Comparison of ENCODE assay signal across 16 cellular contexts in the genomic region with DNA sequence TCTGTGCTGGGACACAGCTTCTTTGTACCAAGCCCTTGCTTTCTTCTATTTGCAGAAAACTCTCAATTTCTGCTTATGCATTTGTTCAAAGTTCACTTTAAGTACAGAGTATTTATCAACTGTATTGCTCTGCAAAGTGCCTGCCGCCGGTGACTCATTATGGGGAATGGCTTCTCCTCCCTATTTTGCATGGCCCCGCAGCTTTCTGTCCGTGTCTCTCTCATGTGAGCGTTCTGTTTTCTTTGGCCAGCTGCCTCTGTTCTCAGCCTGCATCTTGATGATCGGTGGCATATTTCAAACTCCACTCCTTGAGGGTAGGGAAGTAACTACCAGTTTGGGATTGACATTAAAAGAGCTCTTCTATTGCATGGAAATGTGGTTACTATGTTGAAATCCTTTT. TPM values are rescaled to one million over a fixed set of nuclear protein-coding genes. Genes with fewer than 3 reads are reported as not detected.
DNase-seq lines count a peak whose midpoint lies in the region; FAIRE-seq and TF ChIP-seq lines count a peak whose summit lies in the region.
"Had no signal": no experiment of that assay in that cellular context is flagged by ENCODE, and none has a peak within 500 bp of the region (broad histone marks: within the 10 kb centered on the region; RNA-seq: fewer than 3 reads in every experiment).

No MANE protein-coding gene starts in this region.

- H3K27me3 Mint-ChIP-seq in nephron (ENCODE audit: low read depth), result peaks cover 16% of the 10 kb centered on the region
- H3K27me3 Mint-ChIP-seq: stimulated activated memory B cell treated with anti-CD40 and anti-IgM and Interleukin-4, amounts not matched to agents 10 μg/mL and 1 μg/mL and 100 μg/mL, for 72 hours had no signal

- peaks cover 13% of the 10 kb centered on the region for H3K4me1 ChIP-seq in OCI-LY3 (ENCODE audit: low read length)
- H3K4me1 ChIP-seq in fibroblast of lung (ENCODE audit: control insufficient read depth, extremely low read depth, insufficient read depth, low read length), result no peaks in the 10 kb centered on the region

- no peak for TF ChIP-seq POLR2A in H54 (IDR thresholded peaks at IDR 0.05; ENCODE audit: low read depth, low read length)

- no peaks in the 10 kb centered on the region for H3K36me3 Mint-ChIP-seq in nephron (ENCODE audit: low read depth)
- H3K36me3 Mint-ChIP-seq: memory B cell; stimulated activated memory B cell treated with anti-CD40 and anti-IgM and Interleukin-4, amounts not matched to agents 10 μg/mL and 1 μg/mL and 100 μg/mL, for 72 hours had no signal

- H3K36me3 ChIP-seq in OCI-LY3 (replicated peaks; ENCODE audit: low read depth, low read length) (no peaks in the 10 kb centered on the region), fibroblast of lung (ENCODE audit: control insufficient read depth, insufficient read depth, low read length) (no peaks in the 10 kb centered on the region)

- no peaks in the 10 kb centered on the region for H4K20me1 ChIP-seq in OCI-LY3 (ENCODE audit: insufficient read depth, low read length)
- no peaks in the 10 kb centered on the region for H4K20me1 ChIP-seq in fibroblast of lung (ENCODE audit: control insufficient read depth, extremely low read depth, insufficient read depth, low read length)

- H3K9ac ChIP-seq in OCI-LY3 (ENCODE audit: low read length), result no peak overlapping the region
- no peak overlapping the region for H3K9ac ChIP-seq in fibroblast of lung (ENCODE audit: insufficient read depth, low read length)

- H3K4me3 ChIP-seq in OCI-LY3 (ENCODE audit: low read length) (no peak overlapping the region), fibroblast of lung (replicated peaks in 1 of 4; ENCODE audit: control extremely low read depth in 1 of 4, insufficient read depth in 1 of 4, low read depth in 3 of 4, low read length in 4 of 4) (no peak overlapping the region)

- H3K79me2 ChIP-seq in OCI-LY3 (ENCODE audit: low read length) (no peaks in the 10 kb centered on the region), fibroblast of lung (ENCODE audit: control insufficient read depth, insufficient read depth, low read length) (no peaks in the 10 kb centered on the region)

- H3K4me3 Mint-ChIP-seq in nephron, result peak overlapping the region in 1 of 3 experiments; percentile 15
- H3K4me3 Mint-ChIP-seq: memory B cell; stimulated activated memory B cell treated with anti-CD40 and anti-IgM and Interleukin-4, amounts not matched to agents 10 μg/mL and 1 μg/mL and 100 μg/mL, for 72 hours had no signal

- H3K4me2 ChIP-seq in OCI-LY3 (ENCODE audit: low read length) (peak overlapping the region; percentile 49), fibroblast of lung (ENCODE audit: extremely low read depth, insufficient read depth, low read length) (no peak overlapping the region)

- peak overlapping the region in 2 of 3 experiments; percentile 3 to 5 for H3K27ac Mint-ChIP-seq in nephron
- H3K27ac Mint-ChIP-seq: memory B cell; stimulated activated memory B cell treated with anti-CD40 and anti-IgM and Interleukin-4, amounts not matched to agents 10 μg/mL and 1 μg/mL and 100 μg/mL, for 72 hours had no signal

- peaks cover 22% of the 10 kb centered on the region for H3K4me1 Mint-ChIP-seq in nephron
- H3K4me1 Mint-ChIP-seq: memory B cell; stimulated activated memory B cell treated with anti-CD40 and anti-IgM and Interleukin-4, amounts not matched to agents 10 μg/mL and 1 μg/mL and 100 μg/mL, for 72 hours had no signal

- peak; percentile 80 for DNase-seq in Daoy (ENCODE audit: low read depth)
- peak; percentile 24 to 67 for DNase-seq in fibroblast of lung (ENCODE audit: low read depth in 2 of 2)
- DNase-seq in globus pallidus (ENCODE audit: low spot score), result no peak
- no peak for DNase-seq in H54 (ENCODE audit: insufficient read length, low spot score)
- DNase-seq in OCI-M2 (lab: John Stamatoyannopoulos, UW; ENCODE audit: unreplicated experiment), result no peak
- DNase-seq in ecto neural progenitor cell (ENCODE audit: low spot score), result no peak
- DNase-seq: activated CD4-positive, alpha-beta T cell treated with anti-CD3 and anti-CD28 coated beads, Interleukin-2, amount 50 U/mL, for 4 hours; activated T-cell treated with anti-CD3 and anti-CD28 coated beads, Interleukin-2, amount 50 U/mL, for 48 hours; H7; Kasumi-1; NCI-H2029 treated with DMSO at 0.1 percent for 48 hours had no signal

- H3K27me3 ChIP-seq in OCI-LY3 (ENCODE audit: low read depth, low read length) (peaks cover 18% of the 10 kb centered on the region; the same call in 1 of the 2 replicates), fibroblast of lung (ENCODE audit: control insufficient read depth, insufficient read depth, low read length) (no peaks in the 10 kb centered on the region)

- TF ChIP-seq CTCF in OCI-LY3 (IDR thresholded peaks at IDR 0.05; ENCODE audit: low read depth, low read length) (no peak), fibroblast of lung (conservative IDR thresholded peaks at IDR 0.05 in 1 of 2, IDR thresholded peaks at IDR 0.05 in 1 of 2; ENCODE audit: low read depth in 1 of 2, low read length in 2 of 2) (no peak), nephron (IDR thresholded peaks at IDR 0.05; ENCODE audit: unreplicated experiment in 3 of 3) (no peak)

- H2AFZ ChIP-seq in OCI-LY3 (ENCODE audit: low read depth, low read length) (no peak overlapping the region), fibroblast of lung (ENCODE audit: low read length) (no peak overlapping the region)

- no peaks in the 10 kb centered on the region for H3K9me3 Mint-ChIP-seq in nephron
- H3K9me3 Mint-ChIP-seq: memory B cell had no signal

- no peak for FAIRE-seq in H54 (lab: Jason Lieb, UNC)

- H3K27ac ChIP-seq in OCI-LY3 (ENCODE audit: low read length), result no peak overlapping the region
- H3K27ac ChIP-seq in fibroblast of lung (ENCODE audit: insufficient read depth, low read length), result no peak overlapping the region

- no peaks in the 10 kb centered on the region for H3K9me3 ChIP-seq in OCI-LY3 (ENCODE audit: insufficient read depth, low read length)
- no peaks in the 10 kb centered on the region for H3K9me3 ChIP-seq in fibroblast of lung (ENCODE audit: control insufficient read depth, insufficient read depth, low read depth, low read length)

RNA-seq across cellular contexts. Expression of gene ST8SIA2, which starts 28.6 kb away (rescaled TPM):
- 2.9 and 6.4 TPM in 2 replicates for total RNA-seq in Daoy (2014; rRNA removed; shearing (Covaris generic))
- total RNA-seq in fibroblast of lung, result under 0.01 TPM in 1 of 2 replicates, not detected in the other
- polyA plus RNA-seq in fibroblast of lung, result not detected in 2 replicates
- polyA plus RNA-seq in fibroblast of lung (2012), result not detected in 2 replicates
- polyA minus RNA-seq in fibroblast of lung (ENCODE audit: low replicate concordance), result not detected in 2 replicates
- total RNA-seq: sciatic nerve had no signal

Comparison
In these comparisons a context has a peak if more than half of its experiments do, and no peak if none do; other contexts are left out.
1. DNase-seq: peak in Daoy (single experiment) and fibroblast of lung (2 of 2); none in globus pallidus (single experiment), H54 (single experiment), OCI-M2 (single experiment) and ecto neural progenitor cell (single experiment).